ENCODE assay signal across 1 cellular context in genomic region chrX:49042581-49043219, GRCh38.
TF ChIP-seq lines count a peak whose summit lies in the region.

No MANE protein-coding gene starts in this region.

TF ChIP-seq in K562, 482 proteins besides CTCF, POLR2A, EP300 and RAD21 (continued from another document):
- TF ChIP-seq TFAP4 (CRISPR knock-in tag; IDR thresholded peaks at IDR 0.05; ENCODE audit: borderline replicate concordance) (peak; percentile 46; the same call in 1 of the 2 replicates), PURB (CRISPR knock-in tag; IDR thresholded peaks at IDR 0.05; ENCODE audit: low read depth) (no peak), NCOA6 (IDR thresholded peaks at IDR 0.05) (peak; percentile 46; the same call in 1 of the 2 replicates), ETS2 (tag; IDR thresholded peaks at IDR 0.05; ENCODE audit: borderline replicate concordance, poor library complexity, severe bottlenecking) (no peak), GMEB1 (CRISPR knock-in tag; IDR thresholded peaks at IDR 0.05) (no peak), GTF2E2 (tag; IDR thresholded peaks at IDR 0.05) (no peak), ZBTB26 (CRISPR knock-in tag; IDR thresholded peaks at IDR 0.05) (no peak), EHMT2 (IDR thresholded peaks at IDR 0.05) (no peak), ZNF512 (tag; IDR thresholded peaks at IDR 0.05) (no peak), ZFX (CRISPR knock-in tag; IDR thresholded peaks at IDR 0.05) (peak; percentile 86), ZNF277 (CRISPR knock-in tag; IDR thresholded peaks at IDR 0.05; ENCODE audit: borderline replicate concordance) (no peak), HDAC1 (IDR thresholded peaks at IDR 0.05) (no peak), E2F4 (CRISPR knock-in tag; IDR thresholded peaks at IDR 0.05; ENCODE audit: low read depth) (no peak)
